Comparison of ENCODE assay signal across 8 cellular contexts in genomic region chr17:3893003-3893719, GRCh38. TPM values are rescaled to one million over a fixed set of nuclear protein-coding genes. Genes with fewer than 3 reads are reported as not detected.
A peak's percentile ranks its signal among the peaks of the same experiment; 100 is the strongest.
DNase-seq lines count a peak whose midpoint lies in the region; ATAC-seq and TF ChIP-seq lines count a peak whose summit lies in the region.

CAMKK1 (minus strand) TSS chr17:3893053; CDS start chr17:3885687, 7,366 bp downstream.

- DNase-seq in A673 (ENCODE audit: low spot score) (peak; percentile 92), NCI-H2196 treated with DMSO at 0.1 percent for 48 hours (lab: John Stamatoyannopoulos, UW; ENCODE audit: unreplicated experiment) (peak; percentile 46), kidney epithelial cell (ENCODE audit: low read depth) (no peak)
- DNase-seq in activated CD4-positive, CD25-positive, alpha-beta regulatory T cell treated with anti-CD3 and anti-CD28 coated beads, Interleukin-2, amount 50 U/mL, for 16 hours (ENCODE audit: low read depth, low spot score), result peak; percentile 73
- DNase-seq in central memory CD4-positive, alpha-beta T cell, result peak; percentile 81
- peak; percentile 94 for DNase-seq in stimulated activated CD4-positive, alpha-beta T cell treated with anti-CD3 and anti-CD28 coated beads, Interleukin-15, amount 100 ng/mL, for 24 hours

- peak within 1 kb of the TSS; percentile 61 for H3K27ac ChIP-seq in A673 (ENCODE audit: low read depth, low read length, poor library complexity, severe bottlenecking)

- H3K36me3 ChIP-seq in A673 (ENCODE audit: insufficient read depth, low read length, poor library complexity, severe bottlenecking), result no peaks in the 10 kb centered on the region
- H3K36me3 ChIP-seq in kidney epithelial cell (ENCODE audit: control insufficient read depth, insufficient read depth, low read length), result no peaks in the 10 kb centered on the region

- intact Hi-C loops in A673 (cut with micrococcal nuclease; ENCODE audit: unreplicated experiment), result no loop called here

- POLR2A ChIA-PET in A673 (lab: Charles Lee; ENCODE audit: low non-redundant PET), result interaction anchor here (0.5 to 0.6 kb wide), 2 partner anchors 11 to 48 kb away, joined by 3 to 8 read pairs; no protein-coding TSS in a partner anchor

- BruUV-seq in A673 (replicated peaks; lab: Mats Ljungman, UMichigan), result no TSS peak

- TF ChIP-seq CTCF in A673 (conservative IDR thresholded peaks at IDR 0.05; ENCODE audit: low read depth, low read length) (no peak), kidney epithelial cell (IDR thresholded peaks at IDR 0.05; ENCODE audit: insufficient read depth, low read length, poor library complexity, severe bottlenecking) (no peak)

- CTCF ChIA-PET in A673 (lab: Charles Lee), result interaction anchor here (1.0 kb wide), 1 partner anchor 47 kb away, joined by 3 read pairs; the partner anchor contains the start of gene NCBP3

- no peaks in the 10 kb centered on the region for H3K9me3 ChIP-seq in A673 (ENCODE audit: low read depth, low read length, poor library complexity, severe bottlenecking)

- H3K4me3 ChIP-seq in A673 (ENCODE audit: low read depth, low read length, poor library complexity, severe bottlenecking) (peak within 1 kb of the TSS; percentile 74), kidney epithelial cell (ENCODE audit: low read depth, low read length) (peak within 1 kb of the TSS; percentile 60)

- ATAC-seq in GM18520 (IDR thresholded peaks at IDR 0.05; ENCODE audit: unreplicated experiment) (peak; percentile 68), HG03045 (IDR thresholded peaks at IDR 0.05; ENCODE audit: unreplicated experiment) (peak; percentile 80)

- no peaks in the 10 kb centered on the region for H3K27me3 ChIP-seq in A673 (replicated peaks; ENCODE audit: insufficient read depth, low read depth, low read length, poor library complexity)
- H3K27me3 ChIP-seq in kidney epithelial cell (ENCODE audit: control insufficient read depth, insufficient read depth, low read length), result no peaks in the 10 kb centered on the region

- peaks cover 46% of the 10 kb centered on the region for H3K4me1 ChIP-seq in A673 (ENCODE audit: insufficient read depth, low read length, poor library complexity, severe bottlenecking)

RNA-seq across cellular contexts. Expression of gene CAMKK1, which starts in this region (rescaled TPM):
- total RNA-seq in A673 (2021), result 6.1 and 8.3 TPM in 2 replicates
- total RNA-seq in kidney epithelial cell, result 7.8 and 10.5 TPM in 2 replicates
